ENCODE assay signal across 18 cellular contexts in genomic region chr1:107895403-107896181, GRCh38.
DNase-seq lines count a peak whose midpoint lies in the region; ATAC-seq lines count a peak whose summit lies in the region.
"Had no signal": no experiment of that assay in that cellular context is flagged by ENCODE, and none has a peak within 500 bp of the region (broad histone marks: within the 10 kb centered on the region; RNA-seq: fewer than 3 reads in every experiment).

No MANE protein-coding gene starts in this region.

- CTCF ChIA-PET in activated CD4-positive, alpha-beta T cell treated with anti-CD3 and anti-CD28 coated beads for 36 hours (lab: Charles Lee): no interaction called here
- CTCF ChIA-PET in activated CD4-positive, alpha-beta T cell treated with anti-CD3 and anti-CD28 coated beads, Interleukin-2, amount 10 ng/mL, durations not matched to agents 7 days and 5 days (lab: Charles Lee): no interaction called here

- H3K36me3 Mint-ChIP-seq in activated CD4-positive, alpha-beta T cell treated with anti-CD3 and anti-CD28 coated beads for 36 hours (ENCODE audit: low read depth): peaks cover 2% of the 10 kb centered on the region
- H3K36me3 Mint-ChIP-seq in activated CD4-positive, alpha-beta T cell treated with anti-CD3 and anti-CD28 coated beads, Interleukin-2, amount 10 ng/mL, durations not matched to agents 7 days and 5 days (ENCODE audit: low read depth): peaks cover 2% of the 10 kb centered on the region
- H3K36me3 Mint-ChIP-seq in effector memory CD8-positive, alpha-beta T cell (ENCODE audit: insufficient read depth): no peaks in the 10 kb centered on the region
- peaks cover 7 to 12% of the 10 kb centered on the region in 2 donors for H3K36me3 Mint-ChIP-seq in stimulated activated naive B cell treated with anti-CD40 and anti-IgM and Interleukin-4, amounts not matched to agents 10 μg/mL and 1 μg/mL and 100 μg/mL, for 72 hours

- no peaks in the 10 kb centered on the region for H3K27me3 Mint-ChIP-seq in activated CD4-positive, alpha-beta T cell treated with anti-CD3 and anti-CD28 coated beads for 36 hours
- no peaks in the 10 kb centered on the region for H3K27me3 Mint-ChIP-seq in activated CD4-positive, alpha-beta T cell treated with anti-CD3 and anti-CD28 coated beads, Interleukin-2, amount 10 ng/mL, durations not matched to agents 7 days and 5 days
- H3K27me3 Mint-ChIP-seq in effector memory CD8-positive, alpha-beta T cell: no peaks in the 10 kb centered on the region
- H3K27me3 Mint-ChIP-seq in stimulated activated naive B cell treated with anti-CD40 and anti-IgM and Interleukin-4, amounts not matched to agents 10 μg/mL and 1 μg/mL and 100 μg/mL, for 72 hours: no peaks in the 10 kb centered on the region
- H3K27me3 Mint-ChIP-seq: activated T-helper 17 cell treated with anti-CD3 and anti-CD28 coated beads, Interleukin-2, amount 50 U/mL, for 72 hours had no signal

- no peak for ATAC-seq in activated CD4-positive, alpha-beta T cell treated with anti-CD3 and anti-CD28 coated beads for 36 hours
- ATAC-seq in effector memory CD8-positive, alpha-beta T cell (replicated peaks): no peak
- ATAC-seq in stimulated activated naive B cell treated with anti-CD40 and anti-IgM and Interleukin-4, amounts not matched to agents 10 μg/mL and 1 μg/mL and 100 μg/mL, for 72 hours (replicated peaks): peak in 1 of 2 donors; percentile 8
- ATAC-seq in HG03354 (IDR thresholded peaks at IDR 0.05; ENCODE audit: poor library complexity, severe bottlenecking, unreplicated experiment): no peak
- ATAC-seq: activated T-helper 17 cell treated with anti-CD3 and anti-CD28 coated beads, Interleukin-2, amount 50 U/mL, for 72 hours; heart left ventricle had no signal

- POLR2A ChIA-PET in activated CD4-positive, alpha-beta T cell treated with anti-CD3 and anti-CD28 coated beads for 36 hours (lab: Charles Lee): no interaction called here
- POLR2A ChIA-PET in activated CD4-positive, alpha-beta T cell treated with anti-CD3 and anti-CD28 coated beads, Interleukin-2, amount 10 ng/mL, durations not matched to agents 7 days and 5 days (lab: Charles Lee): no interaction called here

- H3K4me1 Mint-ChIP-seq in activated CD4-positive, alpha-beta T cell treated with anti-CD3 and anti-CD28 coated beads for 36 hours: peaks cover 40% of the 10 kb centered on the region
- peaks cover 26% of the 10 kb centered on the region for H3K4me1 Mint-ChIP-seq in activated CD4-positive, alpha-beta T cell treated with anti-CD3 and anti-CD28 coated beads, Interleukin-2, amount 10 ng/mL, durations not matched to agents 7 days and 5 days
- peaks cover 28 to 64% of the 10 kb centered on the region in 2 donors for H3K4me1 Mint-ChIP-seq in effector memory CD8-positive, alpha-beta T cell (ENCODE audit: low read depth in 2 of 2)
- H3K4me1 Mint-ChIP-seq in stimulated activated naive B cell treated with anti-CD40 and anti-IgM and Interleukin-4, amounts not matched to agents 10 μg/mL and 1 μg/mL and 100 μg/mL, for 72 hours: peaks cover 40 to 80% of the 10 kb centered on the region in 2 donors
- H3K4me1 Mint-ChIP-seq: neural crest cell had no signal

- intact Hi-C loops in activated CD4-positive, alpha-beta T cell treated with anti-CD3 and anti-CD28 coated beads for 36 hours (cut with DNase I, micrococcal nuclease): loop anchor here (2.0 to 5.0 kb wide), 3 partner anchors 69 to 232 kb away; partner anchors contain the start of gene VAV3 (in 1 of the 2)

- no peaks in the 10 kb centered on the region for H3K36me3 ChIP-seq in H7 (replicated peaks; ENCODE audit: control insufficient read depth, insufficient read depth, low read length)
- H3K36me3 ChIP-seq: heart left ventricle, upper lobe of left lung had no signal

- H3K27ac Mint-ChIP-seq in activated CD4-positive, alpha-beta T cell treated with anti-CD3 and anti-CD28 coated beads for 36 hours: no peak overlapping the region
- H3K27ac Mint-ChIP-seq in activated CD4-positive, alpha-beta T cell treated with anti-CD3 and anti-CD28 coated beads, Interleukin-2, amount 10 ng/mL, durations not matched to agents 7 days and 5 days: no peak overlapping the region
- peak overlapping the region; percentile 76 to 95 for H3K27ac Mint-ChIP-seq in effector memory CD8-positive, alpha-beta T cell
- peak overlapping the region; percentile 81 for H3K27ac Mint-ChIP-seq in stimulated activated naive B cell treated with anti-CD40 and anti-IgM and Interleukin-4, amounts not matched to agents 10 μg/mL and 1 μg/mL and 100 μg/mL, for 72 hours
- H3K27ac Mint-ChIP-seq: activated T-helper 17 cell treated with anti-CD3 and anti-CD28 coated beads, Interleukin-2, amount 50 U/mL, for 72 hours; HFFc6 had no signal

- DNase-seq in activated CD4-positive, alpha-beta T cell treated with anti-CD3 and anti-CD28 coated beads for 36 hours: peak; percentile 20
- no peak for DNase-seq in activated CD4-positive, alpha-beta T cell treated with anti-CD3 and anti-CD28 coated beads, Interleukin-2, amount 10 ng/mL, durations not matched to agents 7 days and 5 days
- DNase-seq in NCI-H69 (lab: John Stamatoyannopoulos, UW) (peak; percentile 82), H7 (no peak)
- peak in 1 of 3 experiments; percentile 5 for DNase-seq in effector memory CD8-positive, alpha-beta T cell
- DNase-seq in stimulated activated naive B cell treated with anti-CD40 and anti-IgM and Interleukin-4, amounts not matched to agents 10 μg/mL and 1 μg/mL and 100 μg/mL, for 72 hours: no peak
- no peak for DNase-seq in activated CD4-positive, CD25-positive, alpha-beta regulatory T cell (lab: John Stamatoyannopoulos, UW)
- DNase-seq: DMS79 treated with DMSO at 0.1 percent for 48 hours, heart left ventricle, HFFc6, islet precursor cell, mesenchymal stem cell, NCI-H1048, upper lobe of left lung had no signal

- H3K4me3 Mint-ChIP-seq in activated CD4-positive, alpha-beta T cell treated with anti-CD3 and anti-CD28 coated beads for 36 hours: no peak overlapping the region
- no peak overlapping the region for H3K4me3 Mint-ChIP-seq in activated CD4-positive, alpha-beta T cell treated with anti-CD3 and anti-CD28 coated beads, Interleukin-2, amount 10 ng/mL, durations not matched to agents 7 days and 5 days
- H3K4me3 Mint-ChIP-seq in effector memory CD8-positive, alpha-beta T cell: peak overlapping the region in 1 of 2 donors; percentile 47
- H3K4me3 Mint-ChIP-seq in stimulated activated naive B cell treated with anti-CD40 and anti-IgM and Interleukin-4, amounts not matched to agents 10 μg/mL and 1 μg/mL and 100 μg/mL, for 72 hours: peak overlapping the region; percentile 54 to 61
- H3K4me3 Mint-ChIP-seq: activated T-helper 17 cell treated with anti-CD3 and anti-CD28 coated beads, Interleukin-2, amount 50 U/mL, for 72 hours; CD14-positive monocyte; HFFc6; neural crest cell had no signal

- H3K9me3 Mint-ChIP-seq in activated CD4-positive, alpha-beta T cell treated with anti-CD3 and anti-CD28 coated beads for 36 hours (ENCODE audit: low read depth): peaks cover 2% of the 10 kb centered on the region
- peaks cover 7% of the 10 kb centered on the region for H3K9me3 Mint-ChIP-seq in activated CD4-positive, alpha-beta T cell treated with anti-CD3 and anti-CD28 coated beads, Interleukin-2, amount 10 ng/mL, durations not matched to agents 7 days and 5 days
- H3K9me3 Mint-ChIP-seq in effector memory CD8-positive, alpha-beta T cell: no peaks in the 10 kb centered on the region
- peaks cover 0 to 5% of the 10 kb centered on the region in 2 donors for H3K9me3 Mint-ChIP-seq in stimulated activated naive B cell treated with anti-CD40 and anti-IgM and Interleukin-4, amounts not matched to agents 10 μg/mL and 1 μg/mL and 100 μg/mL, for 72 hours
- H3K9me3 Mint-ChIP-seq: activated T-helper 17 cell treated with anti-CD3 and anti-CD28 coated beads, Interleukin-2, amount 50 U/mL, for 72 hours; HFFc6 had no signal

- H3K4me3 ChIP-seq in H7 (ENCODE audit: insufficient read depth, low read depth, low read length): no peak overlapping the region
- H3K4me3 ChIP-seq: heart left ventricle, upper lobe of left lung had no signal

- no peaks in the 10 kb centered on the region for H3K27me3 ChIP-seq in H7 (ENCODE audit: control insufficient read depth, insufficient read depth, low read length)
- H3K27me3 ChIP-seq: heart left ventricle, upper lobe of left lung had no signal

Comparison
In these comparisons a context has a peak if more than half of its experiments do, and no peak if none do; other contexts are left out.
1. DNase-seq: peak in activated CD4-positive, alpha-beta T cell treated with anti-CD3 and anti-CD28 coated beads for 36 hours (single experiment) and NCI-H69 (single experiment); none in activated CD4-positive, alpha-beta T cell treated with anti-CD3 and anti-CD28 coated beads, Interleukin-2, amount 10 ng/mL, durations not matched to agents 7 days and 5 days (single experiment), stimulated activated naive B cell treated with anti-CD40 and anti-IgM and Interleukin-4, amounts not matched to agents 10 μg/mL and 1 μg/mL and 100 μg/mL, for 72 hours (single experiment), activated CD4-positive, CD25-positive, alpha-beta regulatory T cell (0 of 4) and H7 (single experiment).
2. H3K27ac Mint-ChIP-seq: peak in effector memory CD8-positive, alpha-beta T cell (2 of 2) and stimulated activated naive B cell treated with anti-CD40 and anti-IgM and Interleukin-4, amounts not matched to agents 10 μg/mL and 1 μg/mL and 100 μg/mL, for 72 hours (single experiment); none in activated CD4-positive, alpha-beta T cell treated with anti-CD3 and anti-CD28 coated beads for 36 hours (single experiment) and activated CD4-positive, alpha-beta T cell treated with anti-CD3 and anti-CD28 coated beads, Interleukin-2, amount 10 ng/mL, durations not matched to agents 7 days and 5 days (single experiment).
3. H3K4me3 Mint-ChIP-seq: peak in stimulated activated naive B cell treated with anti-CD40 and anti-IgM and Interleukin-4, amounts not matched to agents 10 μg/mL and 1 μg/mL and 100 μg/mL, for 72 hours (2 of 2); none in activated CD4-positive, alpha-beta T cell treated with anti-CD3 and anti-CD28 coated beads for 36 hours (single experiment) and activated CD4-positive, alpha-beta T cell treated with anti-CD3 and anti-CD28 coated beads, Interleukin-2, amount 10 ng/mL, durations not matched to agents 7 days and 5 days (single experiment).